Comparison of ENCODE assay signal across 1 cellular context in genomic region chr14:60510976-60511599, GRCh38.
TF ChIP-seq lines count a peak whose summit lies in the region.

No MANE protein-coding gene starts in this region.

TF ChIP-seq in endothelial cell of umbilical vein, 7 proteins besides CTCF, POLR2A, EP300 and RAD21:
- TF ChIP-seq EZH2 (IDR thresholded peaks at IDR 0.05; ENCODE audit: borderline replicate concordance, low read depth, low read length, severe bottlenecking) (peak; percentile 93), GATA2 (IDR thresholded peaks at IDR 0.05; ENCODE audit: insufficient read depth, insufficient read length, low read depth, low read length) (no peak)
